In genomic region chr12:73266206-73266605, GRCh38 we compare ENCODE assay signal across 1 cellular context.
TF ChIP-seq lines count a peak whose summit lies in the region.

No MANE protein-coding gene starts in this region.

TF ChIP-seq in WTC11, 78 proteins besides CTCF, POLR2A, EP300 and RAD21 (continued from another document):
- TF ChIP-seq ARID4B (CRISPR knock-in tag; IDR thresholded peaks at IDR 0.05; ENCODE audit: borderline replicate concordance) (no peak), ZNF423 (CRISPR knock-in tag; IDR thresholded peaks at IDR 0.05) (no peak), FOXJ3 (CRISPR knock-in tag; IDR thresholded peaks at IDR 0.05; ENCODE audit: borderline replicate concordance) (no peak), ZBTB43 (CRISPR knock-in tag; IDR thresholded peaks at IDR 0.05) (no peak), CBFB (CRISPR knock-in tag; IDR thresholded peaks at IDR 0.05; ENCODE audit: low read depth) (no peak), SMAD3 (CRISPR knock-in tag; IDR thresholded peaks at IDR 0.05; ENCODE audit: borderline replicate concordance) (no peak), IRF2 (CRISPR knock-in tag; IDR thresholded peaks at IDR 0.05; ENCODE audit: borderline replicate concordance, low read depth) (no peak), GRHL2 (CRISPR knock-in tag; IDR thresholded peaks at IDR 0.05; ENCODE audit: insufficient replicate concordance, severe bottlenecking) (no peak), STAT6 (CRISPR knock-in tag; conservative IDR thresholded peaks at IDR 0.05; ENCODE audit: low read depth) (no peak), PRRX2 (CRISPR knock-in tag; IDR thresholded peaks at IDR 0.05) (no peak), TP53 (CRISPR knock-in tag; IDR thresholded peaks at IDR 0.05) (no peak), ZSCAN18 (CRISPR knock-in tag; IDR thresholded peaks at IDR 0.05) (no peak), NR1H2 (CRISPR knock-in tag; IDR thresholded peaks at IDR 0.05) (no peak), CREM (CRISPR knock-in tag; IDR thresholded peaks at IDR 0.05) (no peak), HMGA2 (CRISPR knock-in tag; IDR thresholded peaks at IDR 0.05) (no peak), RORB (CRISPR knock-in tag; IDR thresholded peaks at IDR 0.05) (no peak), ZNF416 (CRISPR knock-in tag; IDR thresholded peaks at IDR 0.05) (no peak)
